16 cellular contexts compared by ENCODE assay signal in genomic region chr16:78791926-78792325, GRCh38.
DNase-seq lines count a peak whose midpoint lies in the region; ATAC-seq lines count a peak whose summit lies in the region.
"Had no signal": no experiment of that assay in that cellular context is flagged by ENCODE, and none has a peak within 500 bp of the region (broad histone marks: within the 10 kb centered on the region; RNA-seq: fewer than 3 reads in every experiment).

No MANE protein-coding gene starts in this region.

- no peak overlapping the region for H3K23ac ChIP-seq in neuronal stem cell (ENCODE audit: low read depth, low read length, poor library complexity)

- H3K27ac Mint-ChIP-seq in activated T-helper 17 cell treated with anti-CD3 and anti-CD28 coated beads, Interleukin-2, amount 50 U/mL, for 72 hours, result peak overlapping the region; percentile 80
- H3K27ac Mint-ChIP-seq: B cell; CD8-positive, alpha-beta T cell had no signal

- H2AK5ac ChIP-seq in neuronal stem cell (ENCODE audit: low read depth, low read length), result no peak overlapping the region

- peaks cover 4% of the 10 kb centered on the region for H3K9me3 Mint-ChIP-seq in activated T-helper 17 cell treated with anti-CD3 and anti-CD28 coated beads, Interleukin-2, amount 50 U/mL, for 72 hours
- H3K9me3 Mint-ChIP-seq: CD8-positive, alpha-beta T cell had no signal

- H2BK15ac ChIP-seq in neuronal stem cell (ENCODE audit: low read length), result no peak overlapping the region

- no peak overlapping the region for H2BK5ac ChIP-seq in neuronal stem cell (ENCODE audit: low read length)

- H2BK12ac ChIP-seq in neuronal stem cell (ENCODE audit: low read length), result no peak overlapping the region

- H3K4me1 ChIP-seq in neuronal stem cell (ENCODE audit: control insufficient read depth in 2 of 2, insufficient read depth in 1 of 2, low read depth in 1 of 2, low read length in 2 of 2), result no peaks in the 10 kb centered on the region
- H3K4me1 ChIP-seq: BLaER1 treated with 17β-estradiol and CSF1 and Interleukin-3, amounts not matched to agents 10 nM and 100 nM had no signal

- no peaks in the 10 kb centered on the region for H3K9me3 ChIP-seq in neuronal stem cell (replicated peaks in 1 of 2; ENCODE audit: control insufficient read depth in 2 of 2, insufficient read depth in 1 of 2, low read depth in 1 of 2, low read length in 2 of 2)

- H4K8ac ChIP-seq in neuronal stem cell (ENCODE audit: low read depth, low read length), result no peak overlapping the region

- H4K91ac ChIP-seq in neuronal stem cell (ENCODE audit: low read depth, low read length, poor library complexity), result no peak overlapping the region

- H3K36me3 Mint-ChIP-seq in activated T-helper 17 cell treated with anti-CD3 and anti-CD28 coated beads, Interleukin-2, amount 50 U/mL, for 72 hours (ENCODE audit: low read depth), result peaks cover 9% of the 10 kb centered on the region
- H3K36me3 Mint-ChIP-seq: CD8-positive, alpha-beta T cell had no signal

- no peak overlapping the region for H2BK120ac ChIP-seq in neuronal stem cell (ENCODE audit: low read depth, low read length)

- H3K36me3 ChIP-seq in neuronal stem cell (replicated peaks in 1 of 2; ENCODE audit: control insufficient read depth in 2 of 2, insufficient read depth in 2 of 2, low read length in 2 of 2), result no peaks in the 10 kb centered on the region
- H3K36me3 ChIP-seq: BLaER1 treated with 17β-estradiol and CSF1 and Interleukin-3, amounts not matched to agents 10 nM and 100 nM had no signal

- no peaks in the 10 kb centered on the region for H3K27me3 Mint-ChIP-seq in activated T-helper 17 cell treated with anti-CD3 and anti-CD28 coated beads, Interleukin-2, amount 50 U/mL, for 72 hours
- H3K27me3 Mint-ChIP-seq: B cell had no signal

- no peak overlapping the region for H3K4ac ChIP-seq in neuronal stem cell (ENCODE audit: low read length)

- H3K4me3 ChIP-seq in neuronal stem cell (ENCODE audit: low read length in 2 of 2), result no peak overlapping the region
- H3K4me3 ChIP-seq: BLaER1 treated with 17β-estradiol and CSF1 and Interleukin-3, amounts not matched to agents 10 nM and 100 nM; GM23248 had no signal

- H3K27ac ChIP-seq in neuronal stem cell (replicated peaks; ENCODE audit: low read length), result no peak overlapping the region
- H3K27ac ChIP-seq: BLaER1 treated with 17β-estradiol and CSF1 and Interleukin-3, amounts not matched to agents 10 nM and 100 nM; GM23248; HL-60 had no signal

- no peak overlapping the region for H3K4me2 ChIP-seq in neuronal stem cell (ENCODE audit: insufficient read depth, low read length, poor library complexity, severe bottlenecking)
- H3K4me2 ChIP-seq: BLaER1 treated with 17β-estradiol and CSF1 and Interleukin-3, amounts not matched to agents 10 nM and 100 nM had no signal

- no peaks in the 10 kb centered on the region for H3K27me3 ChIP-seq in neuronal stem cell (ENCODE audit: control insufficient read depth in 3 of 3, insufficient read depth in 3 of 3, low read depth in 1 of 3, low read length in 3 of 3)
- H3K27me3 ChIP-seq: BLaER1 treated with 17β-estradiol and CSF1 and Interleukin-3, amounts not matched to agents 10 nM and 100 nM had no signal

- H3K14ac ChIP-seq in neuronal stem cell (ENCODE audit: low read length), result no peak overlapping the region

- no peak overlapping the region for H2AFZ ChIP-seq in neuronal stem cell (ENCODE audit: low read length)
- H2AFZ ChIP-seq: GM23248 had no signal

- H3K9ac ChIP-seq in neuronal stem cell (ENCODE audit: low read depth, low read length, poor library complexity), result no peak overlapping the region
- H3K9ac ChIP-seq: BLaER1 treated with 17β-estradiol and CSF1 and Interleukin-3, amounts not matched to agents 10 nM and 100 nM; GM23248 had no signal

- ATAC-seq in activated T-helper 17 cell treated with anti-CD3 and anti-CD28 coated beads, Interleukin-2, amount 50 U/mL, for 72 hours (replicated peaks), result no peak
- no peak for ATAC-seq in HG02973 (IDR thresholded peaks at IDR 0.05; ENCODE audit: unreplicated experiment)
- ATAC-seq: CD8-positive, alpha-beta T cell had no signal

- H3K4me1 Mint-ChIP-seq in activated T-helper 17 cell treated with anti-CD3 and anti-CD28 coated beads, Interleukin-2, amount 50 U/mL, for 72 hours, result peaks cover 48% of the 10 kb centered on the region

- H3K4me3 Mint-ChIP-seq in activated T-helper 17 cell treated with anti-CD3 and anti-CD28 coated beads, Interleukin-2, amount 50 U/mL, for 72 hours, result peak overlapping the region; percentile 19
- H3K4me3 Mint-ChIP-seq: B cell; CD8-positive, alpha-beta T cell had no signal

- WGBS in neuronal stem cell (ENCODE audit: extremely low coverage in 2 of 2, insufficient read length in 2 of 2, insufficient replicate concordance in 1 of 2), 2 donors, result no CpG with 5 or more reads among the region's 7 CpGs

- H3K79me1 ChIP-seq in neuronal stem cell (ENCODE audit: low read depth, low read length), result no peaks in the 10 kb centered on the region

- H3K18ac ChIP-seq in neuronal stem cell (ENCODE audit: low read length), result peak overlapping the region; percentile 74

- DNase-seq in H4 (ENCODE audit: low spot score), result peak; percentile 7
- peak; percentile 34 for DNase-seq in OCI-M1 (lab: John Stamatoyannopoulos, UW)
- DNase-seq in neuronal stem cell (ENCODE audit: low spot score), result no peak
- DNase-seq in stimulated activated naive CD4-positive, alpha-beta T cell treated with Interleukin-2 at 50 U/mL for 16 hours (lab: John Stamatoyannopoulos, UW), result no peak
- no peak for DNase-seq in GM19238 (ENCODE audit: insufficient read length, low spot score)
- DNase-seq: Calu3; CD8-positive, alpha-beta T cell; DMS79 treated with DMSO at 0.1 percent for 48 hours; GF-D8; GM23248; HCEC 1CT had no signal

Comparison
In these comparisons a context has a peak if more than half of its experiments do, and no peak if none do; other contexts are left out.
1. DNase-seq: peak in H4 (single experiment) and OCI-M1 (single experiment); none in neuronal stem cell (single experiment), stimulated activated naive CD4-positive, alpha-beta T cell treated with Interleukin-2 at 50 U/mL for 16 hours (single experiment) and GM19238 (single experiment).